In genomic region chr5:132687995-132688394, GRCh38 we compare ENCODE assay signal across 1 cellular context.
TF ChIP-seq lines count a peak whose summit lies in the region.

No MANE protein-coding gene starts in this region.

TF ChIP-seq in K562, 482 proteins besides CTCF, POLR2A, EP300 and RAD21:
- no peak for TF ChIP-seq JUN (IDR thresholded peaks at IDR 0.05; ENCODE audit: borderline replicate concordance, low read depth, low read length)
- 0 out of 2 replicates have a peak, but pooled peaks have one; percentile 49 for TF ChIP-seq JUN (CRISPR knock-in tag; IDR thresholded peaks at IDR 0.05; ENCODE audit: borderline replicate concordance)
- 0 out of 2 replicates have a peak, but pooled peaks have one; percentile 22 for TF ChIP-seq MAX (CRISPR knock-in tag; IDR thresholded peaks at IDR 0.05)
- no peak for TF ChIP-seq RFX5 (IDR thresholded peaks at IDR 0.05; ENCODE audit: low read depth, low read length)
- no peak for TF ChIP-seq ZNF140 (CRISPR knock-in tag; IDR thresholded peaks at IDR 0.05)
TF ChIP-seq in K562: peak in this region for 2.
